ENCODE assay signal across 15 cellular contexts in the genomic region with DNA sequence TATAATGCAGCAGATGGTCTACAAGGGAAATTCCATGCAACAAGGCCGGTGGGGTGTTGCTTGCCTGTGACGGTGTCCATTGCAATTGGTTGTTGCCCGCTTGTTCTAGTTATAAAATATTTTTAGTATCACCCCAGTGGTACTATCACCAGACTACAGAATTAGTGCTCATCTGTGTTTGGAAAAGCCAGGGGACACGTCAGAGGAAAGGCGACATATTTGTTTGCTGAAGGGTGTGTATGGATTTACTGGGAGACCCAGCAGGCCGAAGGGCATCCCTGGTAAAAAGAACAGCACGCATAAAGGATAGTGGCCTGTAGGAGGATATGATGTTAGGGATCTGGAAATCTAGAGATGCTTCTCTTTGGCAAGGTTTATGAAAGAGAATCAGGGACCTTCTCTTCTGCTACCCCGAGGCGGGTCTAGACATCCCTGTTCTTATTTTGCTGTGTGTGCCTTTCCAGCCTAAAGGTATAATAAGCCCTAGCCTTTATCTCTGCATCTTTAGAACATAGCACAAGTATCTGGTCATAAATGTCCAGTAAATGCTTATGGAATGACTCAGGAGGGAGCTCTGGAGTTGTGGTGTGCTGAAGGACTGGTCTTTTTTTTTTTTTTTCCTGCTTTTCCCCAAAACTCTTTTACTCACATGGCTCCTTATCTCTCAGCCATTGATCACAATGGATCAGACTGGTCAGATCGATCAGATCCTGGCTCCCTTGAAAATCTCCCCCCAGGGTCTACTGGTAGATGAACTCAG.
DNase-seq lines count a peak whose midpoint lies in the region; ATAC-seq, FAIRE-seq and TF ChIP-seq lines count a peak whose summit lies in the region.
"Had no signal": no experiment of that assay in that cellular context is flagged by ENCODE, and none has a peak within 500 bp of the region (broad histone marks: within the 10 kb centered on the region; RNA-seq: fewer than 3 reads in every experiment).

No MANE protein-coding gene starts in this region.

- ATAC-seq in A549 (peak; percentile 85 to 91), GM18909 (IDR thresholded peaks at IDR 0.05; ENCODE audit: poor library complexity, unreplicated experiment) (no peak)
- ATAC-seq: heart left ventricle, Right ventricle myocardium inferior had no signal

- no peak for FAIRE-seq in A549 (lab: Jason Lieb, UNC)

- no peaks in the 10 kb centered on the region for H3K27me3 Mint-ChIP-seq in Calu3 (ENCODE audit: unreplicated experiment)

- peak in 1 of 2 experiments; percentile 16; a peak in 1 of 5 replicates for TF ChIP-seq RAD21 in A549 (conservative IDR thresholded peaks at IDR 0.05 in 1 of 2, IDR thresholded peaks at IDR 0.05 in 1 of 2)

- no peak for TF ChIP-seq POLR2A in A549 (IDR thresholded peaks at IDR 0.05; ENCODE audit: low read length)

- TF ChIP-seq CTCF in A549 (IDR thresholded peaks at IDR 0.05) (no peak), HFF-Myc (IDR thresholded peaks at IDR 0.05; ENCODE audit: low read depth, low read length, missing control alignments) (no peak), VCaP (conservative IDR thresholded peaks at IDR 0.05) (no peak), fibroblast of the aortic adventitia (IDR thresholded peaks at IDR 0.05; ENCODE audit: insufficient read depth, low read length) (peak; percentile 27), Calu3 (IDR thresholded peaks at IDR 0.05; ENCODE audit: unreplicated experiment) (no peak)

- POLR2A ChIA-PET in A549 (lab: Yijun Ruan, JAX) = no interaction called here

- peak overlapping the region; percentile 35 for H3K4me2 ChIP-seq in A549
- H3K4me2 ChIP-seq: BLaER1 had no signal

- CTCF ChIA-PET in A549 (lab: Yijun Ruan, JAX) (interaction anchor here (0.6 to 1.3 kb wide), 5 partner anchors 172 to 429 kb away, joined by 3 read pairs; no protein-coding TSS in a partner anchor), Calu3 (lab: Charles Lee) (no interaction called here)

- H3K36me3 Mint-ChIP-seq in Calu3 (ENCODE audit: insufficient read depth, unreplicated experiment) = no peaks in the 10 kb centered on the region
- H3K36me3 Mint-ChIP-seq: naive B cell had no signal

- H3K4me1 Mint-ChIP-seq in Calu3 (ENCODE audit: low read depth, unreplicated experiment) = peaks cover 24% of the 10 kb centered on the region
- H3K4me1 Mint-ChIP-seq: naive B cell had no signal

- no TSS peak for BruUV-seq in Calu3 (replicated peaks; lab: Mats Ljungman, UMichigan)

- no peak overlapping the region for H3K4me3 ChIP-seq in A549
- H3K4me3 ChIP-seq in HFF-Myc (replicated peaks; ENCODE audit: low read depth, low read length) = no peak overlapping the region
- no peak overlapping the region for H3K4me3 ChIP-seq in fibroblast of the aortic adventitia (ENCODE audit: low read depth, low read length)
- H3K4me3 ChIP-seq: BLaER1, heart left ventricle had no signal

- no peaks in the 10 kb centered on the region for H3K9me3 ChIP-seq in A549
- H3K9me3 ChIP-seq: heart left ventricle had no signal

- intact Hi-C loops in Calu3 (cut with micrococcal nuclease; ENCODE audit: unreplicated experiment) = no loop called here

- WGBS in A549 (ENCODE audit: missing lambda C conversion rate) = 52% methylated on average over 10 of the region's 10 CpGs

- peaks cover 28% of the 10 kb centered on the region for H3K4me1 ChIP-seq in A549

- no peak overlapping the region for H3K27ac Mint-ChIP-seq in Calu3 (ENCODE audit: unreplicated experiment)
- H3K27ac Mint-ChIP-seq: naive B cell had no signal

- DNase-seq in A549 (ENCODE audit: low read depth in 1 of 2, low spot score in 1 of 2) (peak; percentile 45 to 62), HFF-Myc (ENCODE audit: extremely low read depth, low read depth) (peak; percentile 73), fibroblast of the aortic adventitia (ENCODE audit: low read depth) (peak; percentile 86), RPMI8226 (no peak), NCI-H2196 treated with DMSO at 0.1 percent for 48 hours (lab: John Stamatoyannopoulos, UW; ENCODE audit: unreplicated experiment) (no peak), Calu3 (no peak)
- DNase-seq: activated CD4-positive, alpha-beta T cell treated with anti-CD3 and anti-CD28 coated beads for 48 hours; heart left ventricle; naive B cell; NCI-H187 treated with DMSO at 0.1 percent for 48 hours; stimulated activated naive CD4-positive, alpha-beta T cell treated with Interleukin-2 at 50 U/mL for 16 hours had no signal

- H3K9me3 Mint-ChIP-seq in Calu3 (ENCODE audit: low read depth, unreplicated experiment) = no peaks in the 10 kb centered on the region

- no peak overlapping the region for H3K4me3 Mint-ChIP-seq in Calu3 (ENCODE audit: low read depth, unreplicated experiment)
- H3K4me3 Mint-ChIP-seq: naive B cell had no signal

- TF ChIP-seq EP300 in A549 (IDR thresholded peaks at IDR 0.05) = no peak

- peak overlapping the region; percentile 48 to 69; a peak in 3 of 6 replicates for H3K27ac ChIP-seq in A549
- peak overlapping the region; percentile 41 for H3K27ac ChIP-seq in VCaP
- H3K27ac ChIP-seq: BLaER1, heart left ventricle had no signal

TF ChIP-seq in A549, 52 proteins besides CTCF, POLR2A, EP300 and RAD21:
- TF ChIP-seq ZNF302 (CRISPR knock-in tag; IDR thresholded peaks at IDR 0.05) (no peak), MAX (IDR thresholded peaks at IDR 0.05) (no peak), GATA3 (IDR thresholded peaks at IDR 0.05; ENCODE audit: borderline replicate concordance) (peak; percentile 84; the same call in 1 of the 2 replicates), MAFK (IDR thresholded peaks at IDR 0.05; ENCODE audit: partially characterized antibody) (peak; percentile 3), NPAS2 (CRISPR knock-in tag; IDR thresholded peaks at IDR 0.05; ENCODE audit: borderline replicate concordance) (no peak), REST (IDR thresholded peaks at IDR 0.05) (no peak), CBX2 (IDR thresholded peaks at IDR 0.05; ENCODE audit: borderline replicate concordance, low read depth) (no peak), FOSL2 (IDR thresholded peaks at IDR 0.05) (no peak), FOSL2 (CRISPR knock-in tag; IDR thresholded peaks at IDR 0.05) (peak; percentile 20; the same call in 1 of the 2 replicates), HOXB5 (CRISPR knock-in tag; IDR thresholded peaks at IDR 0.05) (no peak), HOXB13 (CRISPR knock-in tag; IDR thresholded peaks at IDR 0.05; ENCODE audit: low read depth) (no peak), RFX5 (IDR thresholded peaks at IDR 0.05) (no peak), HES2 (IDR thresholded peaks at IDR 0.05) (no peak), EHMT2 (IDR thresholded peaks at IDR 0.05; ENCODE audit: low read depth) (no peak)

Comparison
In these comparisons a context has a peak if more than half of its experiments do, and no peak if none do; other contexts are left out.
1. DNase-seq: peak in A549 (2 of 2), HFF-Myc (single experiment) and fibroblast of the aortic adventitia (single experiment); none in RPMI8226 (single experiment), NCI-H2196 treated with DMSO at 0.1 percent for 48 hours (single experiment) and Calu3 (single experiment).